8 cellular contexts compared by ENCODE assay signal in genomic region chr1:77825356-77825709, GRCh38. TPM values are rescaled to one million over a fixed set of nuclear protein-coding genes. Genes with fewer than 3 reads are reported as not detected.
A peak's percentile ranks its signal among the peaks of the same experiment; 100 is the strongest.
DNase-seq lines count a peak whose midpoint lies in the region; ATAC-seq and TF ChIP-seq lines count a peak whose summit lies in the region.

No MANE protein-coding gene starts in this region.

- H3K27ac ChIP-seq in DOHH2 (ENCODE audit: low read depth, low read length), result peak overlapping the region; percentile 63

- TF ChIP-seq CTCF in DOHH2 (IDR thresholded peaks at IDR 0.05; ENCODE audit: low read depth, low read length, poor library complexity, severe bottlenecking) (peak; percentile 71), astrocyte of the cerebellum (IDR thresholded peaks at IDR 0.05; ENCODE audit: low read depth, low read length, missing control alignments) (peak; percentile 41)

- DNase-seq in NCI-H2196 treated with DMSO at 0.1 percent for 48 hours (lab: John Stamatoyannopoulos, UW; ENCODE audit: unreplicated experiment), result peak; percentile 45
- DNase-seq in astrocyte of the cerebellum (ENCODE audit: low read depth), result peak; percentile 65
- peak in 1 of 2 donors; percentile 9 for DNase-seq in left colon
- DNase-seq in stimulated activated CD4-positive, alpha-beta T cell treated with anti-CD3 and anti-CD28 coated beads, Interleukin-15, amount 100 ng/mL, for 24 hours, result no peak

- ATAC-seq in GM21786 (IDR thresholded peaks at IDR 0.05; ENCODE audit: unreplicated experiment), result peak; percentile 70
- ATAC-seq in left colon, result peak; percentile 91
- ATAC-seq in HG02798 (IDR thresholded peaks at IDR 0.05; ENCODE audit: poor library complexity, unreplicated experiment), result no peak
- no peak for ATAC-seq in GM21528 (IDR thresholded peaks at IDR 0.05; ENCODE audit: low FRiP score, unreplicated experiment)

- H3K27me3 ChIP-seq in DOHH2 (ENCODE audit: control insufficient read depth, low read length), result no peaks in the 10 kb centered on the region

- H3K36me3 ChIP-seq in DOHH2 (ENCODE audit: control insufficient read depth, low read length), result peaks cover 24% of the 10 kb centered on the region

- no peaks in the 10 kb centered on the region for H3F3A ChIP-seq in DOHH2 (ENCODE audit: control insufficient read depth, insufficient read depth)

- H3K9me2 ChIP-seq in DOHH2 (replicated peaks; ENCODE audit: control insufficient read depth, low read length), result no peaks in the 10 kb centered on the region

- peaks cover 62% of the 10 kb centered on the region for H3K4me1 ChIP-seq in DOHH2 (ENCODE audit: control insufficient read depth, low read length)

- no peaks in the 10 kb centered on the region for H4K20me1 ChIP-seq in DOHH2 (ENCODE audit: control insufficient read depth, insufficient read depth, low read depth, low read length)

- H3K9me3 ChIP-seq in DOHH2 (ENCODE audit: control insufficient read depth, insufficient read depth, low read length), result no peaks in the 10 kb centered on the region

- H3K4me3 ChIP-seq in DOHH2 (ENCODE audit: low read length) (peak overlapping the region; percentile 30; the same call in 1 of the 2 replicates), astrocyte of the cerebellum (ENCODE audit: low read depth, low read length) (no peak overlapping the region)

- H3K79me2 ChIP-seq in DOHH2 (ENCODE audit: control insufficient read depth, low read length), result no peaks in the 10 kb centered on the region

- intact Hi-C loops in left colon (cut with DNase I, micrococcal nuclease), result no loop called here

- in situ Hi-C loops in astrocyte of the cerebellum (cut with HindIII; ENCODE audit: low sequenced_read_pairs), result no loop called here

- peak overlapping the region; percentile 48 for H3K4me2 ChIP-seq in DOHH2 (ENCODE audit: low read length)

RNA-seq across cellular contexts. Expression of gene MIGA1, which starts 45.9 kb away (rescaled TPM):
- total RNA-seq in left colon, result 10 to 100 TPM; 13.9 to 18.3 TPM

Comparison
In these comparisons a context has a peak if more than half of its experiments do, and no peak if none do; other contexts are left out.
1. ATAC-seq: peak in GM21786 (single experiment) and left colon (single experiment); none in HG02798 (single experiment) and GM21528 (single experiment).